23 cellular contexts compared by ENCODE assay signal in genomic region chr5:1807479-1808185, GRCh38. TPM values are rescaled to one million over a fixed set of nuclear protein-coding genes. Genes with fewer than 3 reads are reported as not detected.
DNase-seq lines count a peak whose midpoint lies in the region; ATAC-seq and TF ChIP-seq lines count a peak whose summit lies in the region.
"Had no signal": no experiment of that assay in that cellular context is flagged by ENCODE, and none has a peak within 500 bp of the region (broad histone marks: within the 10 kb centered on the region; RNA-seq: fewer than 3 reads in every experiment).

No MANE protein-coding gene starts in this region.

- H3K4me3 ChIP-seq in breast epithelium, result no peak overlapping the region
- no peak overlapping the region for H3K4me3 ChIP-seq in suprapubic skin
- H3K4me3 ChIP-seq: BLaER1, gastroesophageal sphincter, psoas muscle, testis had no signal

- ATAC-seq in natural killer cell treated with Interleukin-12 subunit alpha and Interleukin-12 subunit beta and Interleukin-15 and Interleukin-18, amount 100 ng/mL, for 72 hours, result peak in 1 of 2 donors; percentile 11
- ATAC-seq in natural killer cell (no peak), memory B cell (ENCODE audit: low read depth) (no peak), HG02852 (IDR thresholded peaks at IDR 0.05; ENCODE audit: unreplicated experiment) (no peak), GM19035 (IDR thresholded peaks at IDR 0.05; ENCODE audit: unreplicated experiment) (no peak)
- ATAC-seq: gastroesophageal sphincter, psoas muscle had no signal

- H3K27ac Mint-ChIP-seq in natural killer cell treated with Interleukin-12 subunit alpha and Interleukin-12 subunit beta and Interleukin-15 and Interleukin-18, amount 100 ng/mL, for 72 hours, result no peak overlapping the region
- H3K27ac Mint-ChIP-seq in natural killer cell (peak overlapping the region in 1 of 2 donors; percentile 70), memory B cell (peak overlapping the region; percentile 49)
- H3K27ac Mint-ChIP-seq: activated CD8-positive, alpha-beta T cell treated with anti-CD3 and anti-CD28 coated beads, Interleukin-2, amount 10 ng/mL, durations not matched to agents 7 days and 5 days had no signal

- DNase-seq in natural killer cell treated with Interleukin-12 subunit alpha and Interleukin-12 subunit beta and Interleukin-15 and Interleukin-18, amount 100 ng/mL, for 72 hours (ENCODE audit: low spot score), result peak; percentile 56
- DNase-seq in natural killer cell (no peak), breast epithelium (ENCODE audit: low spot score in 2 of 2) (no peak), memory B cell (ENCODE audit: low spot score in 2 of 2) (no peak), suprapubic skin (ENCODE audit: low spot score in 2 of 2) (no peak), Ammon's horn (ENCODE audit: low spot score) (no peak)
- DNase-seq: activated CD4-positive, CD25-positive, alpha-beta regulatory T cell treated with anti-CD3 and anti-CD28 coated beads, Interleukin-2, amount 50 U/mL, for 72 hours; activated CD8-positive, alpha-beta T cell treated with anti-CD3 and anti-CD28 coated beads, Interleukin-2, amount 10 ng/mL, durations not matched to agents 7 days and 5 days; activated naive CD4-positive, alpha-beta T cell treated with Interleukin-2 at 50 U/mL for 16 hours; activated T-cell treated with anti-CD3 and anti-CD28 coated beads, Interleukin-2, amount 50 U/mL, for 1 hour; Calu3; H7; NCI-H1092; NCI-H1930; NCI-H526 treated with DMSO at 0.1 percent for 48 hours; psoas muscle; SIG-M5; testis had no signal

- intact Hi-C loops in natural killer cell (cut with micrococcal nuclease), result no loop called here
- intact Hi-C loops in breast epithelium (cut with DNase I; ENCODE audit: low total_unique reads), result no loop called here

- H3K9me3 ChIP-seq in breast epithelium (no peaks in the 10 kb centered on the region), suprapubic skin (no peaks in the 10 kb centered on the region)
- H3K9me3 ChIP-seq: BLaER1, gastroesophageal sphincter, psoas muscle, testis had no signal

- TF ChIP-seq CTCF in natural killer cell (IDR thresholded peaks at IDR 0.05) (no peak), breast epithelium (IDR thresholded peaks at IDR 0.05) (no peak), suprapubic skin (IDR thresholded peaks at IDR 0.05) (no peak)

- H3K27me3 ChIP-seq in breast epithelium (no peaks in the 10 kb centered on the region), suprapubic skin (no peaks in the 10 kb centered on the region)
- H3K27me3 ChIP-seq: BLaER1, gastroesophageal sphincter, testis had no signal

- H3K4me1 ChIP-seq in breast epithelium (no peaks in the 10 kb centered on the region), suprapubic skin (peaks cover 7% of the 10 kb centered on the region)
- H3K4me1 ChIP-seq: testis had no signal

- H3K4me1 Mint-ChIP-seq in natural killer cell treated with Interleukin-12 subunit alpha and Interleukin-12 subunit beta and Interleukin-15 and Interleukin-18, amount 100 ng/mL, for 72 hours (ENCODE audit: low read depth in 2 of 2), result peaks cover 30 to 36% of the 10 kb centered on the region in 2 donors
- H3K4me1 Mint-ChIP-seq in natural killer cell (peaks cover 44 to 47% of the 10 kb centered on the region in 2 donors), memory B cell (peaks cover 18% of the 10 kb centered on the region)

- H3K36me3 ChIP-seq in breast epithelium, result no peaks in the 10 kb centered on the region
- H3K36me3 ChIP-seq in suprapubic skin, result peaks cover 87% of the 10 kb centered on the region

- H3K27ac ChIP-seq in breast epithelium (peak overlapping the region; percentile 65 to 73), suprapubic skin (peak overlapping the region; percentile 38)
- H3K27ac ChIP-seq: BLaER1, gastroesophageal sphincter, HL-60, psoas muscle, testis had no signal

- H3K4me3 Mint-ChIP-seq in natural killer cell treated with Interleukin-12 subunit alpha and Interleukin-12 subunit beta and Interleukin-15 and Interleukin-18, amount 100 ng/mL, for 72 hours, result no peak overlapping the region
- H3K4me3 Mint-ChIP-seq in natural killer cell, result no peak overlapping the region
- no peak overlapping the region for H3K4me3 Mint-ChIP-seq in memory B cell
- H3K4me3 Mint-ChIP-seq: activated CD8-positive, alpha-beta T cell treated with anti-CD3 and anti-CD28 coated beads, Interleukin-2, amount 10 ng/mL, durations not matched to agents 7 days and 5 days had no signal

- no peak for TF ChIP-seq EP300 in suprapubic skin (IDR thresholded peaks at IDR 0.05)

- TF ChIP-seq POLR2A in breast epithelium (IDR thresholded peaks at IDR 0.05) (no peak), suprapubic skin (IDR thresholded peaks at IDR 0.05) (no peak)

- WGBS in suprapubic skin, result 85% methylated on average over 18 of the region's 20 CpGs

- H3K9me3 Mint-ChIP-seq in natural killer cell treated with Interleukin-12 subunit alpha and Interleukin-12 subunit beta and Interleukin-15 and Interleukin-18, amount 100 ng/mL, for 72 hours, result no peaks in the 10 kb centered on the region
- H3K9me3 Mint-ChIP-seq in natural killer cell, result no peaks in the 10 kb centered on the region
- H3K9me3 Mint-ChIP-seq in memory B cell, result no peaks in the 10 kb centered on the region

- H3K36me3 Mint-ChIP-seq in natural killer cell treated with Interleukin-12 subunit alpha and Interleukin-12 subunit beta and Interleukin-15 and Interleukin-18, amount 100 ng/mL, for 72 hours, result peaks cover 38% of the 10 kb centered on the region
- H3K36me3 Mint-ChIP-seq in natural killer cell, result no peaks in the 10 kb centered on the region
- peaks cover 42% of the 10 kb centered on the region for H3K36me3 Mint-ChIP-seq in memory B cell

- no peaks in the 10 kb centered on the region for H3K27me3 Mint-ChIP-seq in natural killer cell treated with Interleukin-12 subunit alpha and Interleukin-12 subunit beta and Interleukin-15 and Interleukin-18, amount 100 ng/mL, for 72 hours
- H3K27me3 Mint-ChIP-seq in natural killer cell (ENCODE audit: low read depth in 2 of 2) (no peaks in the 10 kb centered on the region), memory B cell (no peaks in the 10 kb centered on the region)

RNA-seq across cellular contexts. Expression of gene NDUFS6, which starts 6.4 kb away (rescaled TPM):
- 10 to 100 TPM; 25.3 to 35.5 TPM for total RNA-seq in natural killer cell treated with Interleukin-12 subunit alpha and Interleukin-12 subunit beta and Interleukin-15 and Interleukin-18, amount 100 ng/mL, for 72 hours
- total RNA-seq in natural killer cell, result 10 to 100 TPM; 19.2 to 25.9 (median 22.5) TPM
- 10 to 100 TPM; 37.9 to 68.8 (median 48.0) TPM for total RNA-seq in breast epithelium
- total RNA-seq in suprapubic skin, result 10 to 100 TPM; 38.9 to 64.5 (median 51.2) TPM

RNA-seq across cellular contexts. Expression of gene MRPL36, which starts 8.0 kb away (rescaled TPM):
- 10 to 100 TPM; 45.3 to 62.7 TPM for total RNA-seq in natural killer cell treated with Interleukin-12 subunit alpha and Interleukin-12 subunit beta and Interleukin-15 and Interleukin-18, amount 100 ng/mL, for 72 hours
- total RNA-seq in natural killer cell, result 10 to 100 TPM; 14.1 to 21.2 (median 17.1) TPM
- total RNA-seq in breast epithelium, result 10 to 100 TPM; 33.5 to 46.2 (median 41.6) TPM
- total RNA-seq in suprapubic skin, result 10 to 100 TPM; 13.7 to 62.5 (median 41.2) TPM
